Comparison of ENCODE assay signal across 36 cellular contexts in genomic region chr12:74917743-74918142, GRCh38.
"Had no signal": no experiment of that assay in that cellular context is flagged by ENCODE, and none has a peak within 500 bp of the region (broad histone marks: within the 10 kb centered on the region; RNA-seq: fewer than 3 reads in every experiment).

No MANE protein-coding gene starts in this region.

- H3K4me3 ChIP-seq: MG63 had no signal

- DNase-seq: Karpas-422, Kasumi-1, MG63, MM.1S, MV-4-11, NCI-H1048, NCI-H1092, NCI-H1092 treated with DMSO at 0.1 percent for 48 hours, NCI-H1105, NCI-H1105 treated with DMSO at 0.1 percent for 48 hours, NCI-H1417, NCI-H1417 treated with DMSO at 0.1 percent for 48 hours, NCI-H1436, NCI-H1436 treated with DMSO at 0.1 percent for 48 hours, NCI-H146, NCI-H1694, NCI-H1694 treated with DMSO at 0.1 percent for 48 hours, NCI-H187, NCI-H187 treated with DMSO at 0.1 percent for 48 hours, NCI-H1930, NCI-H2029, NCI-H2029 treated with DMSO at 0.1 percent for 48 hours, NCI-H2081, NCI-H2081 treated with DMSO at 0.1 percent for 48 hours, NCI-H2107, NCI-H2171, NCI-H2171 treated with DMSO at 0.1 percent for 48 hours, NCI-H2227 treated with DMSO at 0.1 percent for 48 hours, NCI-H226, NCI-H345, NCI-H446, NCI-H446 treated with DMSO at 0.1 percent for 48 hours, NCI-H510A, NCI-H510A treated with DMSO at 0.1 percent for 48 hours, NCI-H524 had no signal

- H3K27ac ChIP-seq: KMS-11 had no signal

- H3K36me3 ChIP-seq: MG63 had no signal

- H3K9me3 ChIP-seq: MG63 had no signal

- H3K4me2 ChIP-seq: KMS-11 had no signal

- H3K27me3 ChIP-seq: MG63 had no signal

- H3K9ac ChIP-seq: KMS-11 had no signal
